8 cellular contexts compared by ENCODE assay signal in genomic region chr5:145697251-145698016, GRCh38.
A peak's percentile ranks its signal among the peaks of the same experiment; 100 is the strongest.
DNase-seq lines count a peak whose midpoint lies in the region; ATAC-seq and TF ChIP-seq lines count a peak whose summit lies in the region.

No MANE protein-coding gene starts in this region.

- H3K36me3 Mint-ChIP-seq in activated T-cell treated with anti-CD3 and anti-CD28 coated beads, Interleukin-2, amount 50 U/mL, for 72 hours (ENCODE audit: insufficient read depth in 2 of 2) = no peaks in the 10 kb centered on the region
- no peaks in the 10 kb centered on the region for H3K36me3 Mint-ChIP-seq in activated T-cell treated with anti-CD3 and anti-CD28 coated beads, Interleukin-2, amount 50 U/mL, for 24 hours (ENCODE audit: low read depth)
- H3K36me3 Mint-ChIP-seq in GM23338 (ENCODE audit: low read depth) (no peaks in the 10 kb centered on the region), endodermal cell (ENCODE audit: low read depth) (no peaks in the 10 kb centered on the region)

- peak; percentile 22 to 32 for ATAC-seq in activated T-cell treated with anti-CD3 and anti-CD28 coated beads, Interleukin-2, amount 50 U/mL, for 72 hours (replicated peaks in 1 of 2)
- ATAC-seq in GM23338 = peak; percentile 48

- no peak overlapping the region for H2AFZ ChIP-seq in GM23338

- TF ChIP-seq CTCF in GM23338 (conservative IDR thresholded peaks at IDR 0.05; ENCODE audit: low read depth in 2 of 2) (peak; percentile 71 to 78), endodermal cell (conservative IDR thresholded peaks at IDR 0.05) (peak; percentile 81), retinal pigment epithelial cell (conservative IDR thresholded peaks at IDR 0.05; ENCODE audit: low read depth, low read length) (peak; percentile 70)

- H3K9me2 ChIP-seq in GM23338 (ENCODE audit: insufficient read depth) = no peaks in the 10 kb centered on the region

- no peaks in the 10 kb centered on the region for H3K79me2 ChIP-seq in GM23338 (replicated peaks; ENCODE audit: insufficient read depth)

- no peaks in the 10 kb centered on the region for H3K9me3 Mint-ChIP-seq in activated T-cell treated with anti-CD3 and anti-CD28 coated beads, Interleukin-2, amount 50 U/mL, for 72 hours
- H3K9me3 Mint-ChIP-seq in activated T-cell treated with anti-CD3 and anti-CD28 coated beads, Interleukin-2, amount 50 U/mL, for 24 hours = no peaks in the 10 kb centered on the region
- no peaks in the 10 kb centered on the region for H3K9me3 Mint-ChIP-seq in GM23338
- H3K9me3 Mint-ChIP-seq in endodermal cell = no peaks in the 10 kb centered on the region

- H3K27me3 Mint-ChIP-seq in activated T-cell treated with anti-CD3 and anti-CD28 coated beads, Interleukin-2, amount 50 U/mL, for 72 hours (ENCODE audit: low read depth) = no peaks in the 10 kb centered on the region
- H3K27me3 Mint-ChIP-seq in activated T-cell treated with anti-CD3 and anti-CD28 coated beads, Interleukin-2, amount 50 U/mL, for 24 hours = no peaks in the 10 kb centered on the region
- peaks cover 7% of the 10 kb centered on the region for H3K27me3 Mint-ChIP-seq in GM23338 (ENCODE audit: insufficient read depth, low read depth, poor library complexity)
- H3K27me3 Mint-ChIP-seq in endodermal cell (ENCODE audit: insufficient read depth) = no peaks in the 10 kb centered on the region

- H3K4me1 ChIP-seq in GM23338 (ENCODE audit: insufficient read depth) = no peaks in the 10 kb centered on the region
- H3K4me1 ChIP-seq in endodermal cell (ENCODE audit: control insufficient read depth, insufficient read depth, low read length) = no peaks in the 10 kb centered on the region

- no peak overlapping the region for H3K9ac ChIP-seq in endodermal cell (ENCODE audit: extremely low read depth, low read length, poor library complexity, severe bottlenecking)

- H3K36me3 ChIP-seq in GM23338 (ENCODE audit: insufficient read depth) (no peaks in the 10 kb centered on the region), endodermal cell (ENCODE audit: control insufficient read depth, insufficient read depth, low read length) (no peaks in the 10 kb centered on the region)

- no peaks in the 10 kb centered on the region for H4K20me1 ChIP-seq in GM23338 (replicated peaks; ENCODE audit: insufficient read depth)

- H3K4me1 Mint-ChIP-seq in activated T-cell treated with anti-CD3 and anti-CD28 coated beads, Interleukin-2, amount 50 U/mL, for 72 hours (ENCODE audit: low read depth) = no peaks in the 10 kb centered on the region
- no peaks in the 10 kb centered on the region for H3K4me1 Mint-ChIP-seq in activated T-cell treated with anti-CD3 and anti-CD28 coated beads, Interleukin-2, amount 50 U/mL, for 24 hours (ENCODE audit: low read depth)
- H3K4me1 Mint-ChIP-seq in GM23338 (no peaks in the 10 kb centered on the region), endodermal cell (no peaks in the 10 kb centered on the region)

- H3K27ac ChIP-seq in GM23338 (ENCODE audit: low read depth) (no peak overlapping the region), endodermal cell (ENCODE audit: low read depth, low read length) (no peak overlapping the region)

- no peak overlapping the region for H3K4me2 ChIP-seq in GM23338

- no peaks in the 10 kb centered on the region for H3K9me3 ChIP-seq in endodermal cell (ENCODE audit: control insufficient read depth, low read length)

- H3K4me3 ChIP-seq in GM23338 (no peak overlapping the region), endodermal cell (ENCODE audit: low read length) (no peak overlapping the region), retinal pigment epithelial cell (ENCODE audit: low read length) (no peak overlapping the region)

- peak; percentile 22 for DNase-seq in activated T-cell treated with anti-CD3 and anti-CD28 coated beads, Interleukin-2, amount 50 U/mL, for 72 hours
- DNase-seq in activated T-cell treated with anti-CD3 and anti-CD28 coated beads, Interleukin-2, amount 50 U/mL, for 24 hours = no peak
- DNase-seq in GM23338 (ENCODE audit: low spot score) (peak; percentile 68), NAMALWA (ENCODE audit: low spot score) (peak; percentile 66), endodermal cell (peak; percentile 76), retinal pigment epithelial cell (ENCODE audit: low read depth) (no peak), NCI-H524 treated with DMSO at 0.1 percent for 48 hours (lab: John Stamatoyannopoulos, UW) (no peak), GM19240 (ENCODE audit: insufficient read length, low spot score) (no peak)

- no peak overlapping the region for H3K27ac Mint-ChIP-seq in activated T-cell treated with anti-CD3 and anti-CD28 coated beads, Interleukin-2, amount 50 U/mL, for 72 hours
- no peak overlapping the region for H3K27ac Mint-ChIP-seq in activated T-cell treated with anti-CD3 and anti-CD28 coated beads, Interleukin-2, amount 50 U/mL, for 24 hours
- H3K27ac Mint-ChIP-seq in GM23338 (no peak overlapping the region), endodermal cell (no peak overlapping the region)

- H3F3A ChIP-seq in GM23338 (replicated peaks; ENCODE audit: low read depth) = no peaks in the 10 kb centered on the region

- no peak overlapping the region for H3K4me3 Mint-ChIP-seq in activated T-cell treated with anti-CD3 and anti-CD28 coated beads, Interleukin-2, amount 50 U/mL, for 72 hours
- no peak overlapping the region for H3K4me3 Mint-ChIP-seq in activated T-cell treated with anti-CD3 and anti-CD28 coated beads, Interleukin-2, amount 50 U/mL, for 24 hours
- H3K4me3 Mint-ChIP-seq in GM23338 = no peak overlapping the region
- H3K4me3 Mint-ChIP-seq in endodermal cell = no peak overlapping the region

- 84 to 100% methylated on average over 1 to 4 of the region's 4 CpGs for WGBS in endodermal cell (ENCODE audit: insufficient coverage in 1 of 2, insufficient read length in 1 of 2), 2 experiments

- H3K27me3 ChIP-seq in GM23338 (ENCODE audit: insufficient read depth) = no peaks in the 10 kb centered on the region
- H3K27me3 ChIP-seq in endodermal cell (ENCODE audit: control insufficient read depth, insufficient read depth, low read length, poor library complexity, severe bottlenecking) = no peaks in the 10 kb centered on the region

TF ChIP-seq in GM23338, 12 proteins besides CTCF, POLR2A, EP300 and RAD21 (continues in another document):
- TF ChIP-seq ETS1 (IDR thresholded peaks at IDR 0.05) (no peak), REST (IDR thresholded peaks at IDR 0.05; ENCODE audit: unreplicated experiment) (no peak), STAT1 (IDR thresholded peaks at IDR 0.05; ENCODE audit: unreplicated experiment) (no peak), EZH2 (IDR thresholded peaks at IDR 0.05; ENCODE audit: low read depth, unreplicated experiment) (no peak), POLR2AphosphoS5 (IDR thresholded peaks at IDR 0.05; ENCODE audit: low read depth) (no peak), NANOG (IDR thresholded peaks at IDR 0.05; ENCODE audit: borderline replicate concordance) (no peak)

Comparison
In these comparisons a context has a peak if more than half of its experiments do, and no peak if none do; other contexts are left out.
1. DNase-seq: peak in activated T-cell treated with anti-CD3 and anti-CD28 coated beads, Interleukin-2, amount 50 U/mL, for 72 hours (2 of 2), GM23338 (single experiment), NAMALWA (single experiment) and endodermal cell (single experiment); none in activated T-cell treated with anti-CD3 and anti-CD28 coated beads, Interleukin-2, amount 50 U/mL, for 24 hours (single experiment), retinal pigment epithelial cell (single experiment), NCI-H524 treated with DMSO at 0.1 percent for 48 hours (single experiment) and GM19240 (single experiment).
2. Peak in every context shown above with its lines, with median percentiles within 50 percentile points of each other: CTCF ChIP-seq.